In genomic region chr9:86639899-86640379, GRCh38 we compare ENCODE assay signal across 13 cellular contexts.
DNase-seq lines count a peak whose midpoint lies in the region; ATAC-seq and TF ChIP-seq lines count a peak whose summit lies in the region.
"Had no signal": no experiment of that assay in that cellular context is flagged by ENCODE, and none has a peak within 500 bp of the region (broad histone marks: within the 10 kb centered on the region; RNA-seq: fewer than 3 reads in every experiment).

No MANE protein-coding gene starts in this region.

- no peaks in the 10 kb centered on the region for H3K36me3 Mint-ChIP-seq in progenitor cell of endocrine pancreas (ENCODE audit: insufficient read depth)
- no peaks in the 10 kb centered on the region for H3K36me3 Mint-ChIP-seq in natural killer cell

- no peak overlapping the region for H3K27ac ChIP-seq in mesenchymal stem cell (ENCODE audit: low read length, poor library complexity, severe bottlenecking)
- H3K27ac ChIP-seq: adrenal gland, SJSA1 had no signal

- no peak overlapping the region for H2BK5ac ChIP-seq in mesenchymal stem cell (ENCODE audit: low read depth, low read length, poor library complexity, severe bottlenecking)

- no peak overlapping the region for H4K91ac ChIP-seq in mesenchymal stem cell (ENCODE audit: low read length)

- H3K9ac ChIP-seq in mesenchymal stem cell (ENCODE audit: low read length): no peak overlapping the region

- H3K4ac ChIP-seq in mesenchymal stem cell (ENCODE audit: low read depth in 1 of 2, low read length in 2 of 2): no peak overlapping the region

- no peak overlapping the region for H3K4me2 ChIP-seq in mesenchymal stem cell (ENCODE audit: low read length, poor library complexity, severe bottlenecking)

- H3K4me3 ChIP-seq in epithelial cell of proximal tubule (ENCODE audit: low read depth, low read length) (no peak overlapping the region), mesenchymal stem cell (ENCODE audit: insufficient read depth in 1 of 2, low read depth in 1 of 2, low read length in 2 of 2) (no peak overlapping the region)
- H3K4me3 ChIP-seq: adrenal gland, SJSA1 had no signal

- no peak overlapping the region for H2BK15ac ChIP-seq in mesenchymal stem cell (ENCODE audit: low read depth, poor library complexity, severe bottlenecking)

- peaks cover 2% of the 10 kb centered on the region for H3K9me3 ChIP-seq in mesenchymal stem cell (ENCODE audit: control insufficient read depth, low read length)
- H3K9me3 ChIP-seq: adrenal gland, SJSA1 had no signal

- ATAC-seq in natural killer cell: no peak

- no peaks in the 10 kb centered on the region for H3K36me3 ChIP-seq in mesenchymal stem cell (ENCODE audit: control insufficient read depth in 1 of 2, insufficient read depth in 2 of 2, low read depth in 1 of 2, low read length in 2 of 2)
- H3K36me3 ChIP-seq: adrenal gland, SJSA1 had no signal

- no peak overlapping the region for H3K14ac ChIP-seq in mesenchymal stem cell (ENCODE audit: low read length in 2 of 2)

- no peak overlapping the region for H2AFZ ChIP-seq in mesenchymal stem cell (ENCODE audit: low read depth, low read length)

- no peak overlapping the region for H2BK120ac ChIP-seq in mesenchymal stem cell (ENCODE audit: low read depth, low read length)

- H3K27me3 ChIP-seq in mesenchymal stem cell (ENCODE audit: control insufficient read depth in 1 of 2, insufficient read depth in 1 of 2, low read length in 2 of 2): no peaks in the 10 kb centered on the region
- H3K27me3 ChIP-seq: adrenal gland, SJSA1 had no signal

- H2BK12ac ChIP-seq in mesenchymal stem cell (ENCODE audit: low read length in 2 of 2): no peak overlapping the region

- no peak overlapping the region for H3K4me3 Mint-ChIP-seq in progenitor cell of endocrine pancreas (ENCODE audit: low read depth)
- H3K4me3 Mint-ChIP-seq in natural killer cell: no peak overlapping the region

- intact Hi-C loops in natural killer cell (cut with micrococcal nuclease): loop anchor here (5.0 kb wide), 1 partner anchor 687 kb away; no protein-coding TSS in a partner anchor

- 80% methylated on average over 4 of the region's 5 CpGs for WGBS in mesenchymal stem cell

- H4K8ac ChIP-seq in mesenchymal stem cell (ENCODE audit: low read length): no peak overlapping the region

- peaks cover 12% of the 10 kb centered on the region for H3K4me1 Mint-ChIP-seq in progenitor cell of endocrine pancreas (ENCODE audit: low read depth)
- H3K4me1 Mint-ChIP-seq in natural killer cell: no peaks in the 10 kb centered on the region

- peak overlapping the region; percentile 12 for H3K27ac Mint-ChIP-seq in progenitor cell of endocrine pancreas
- H3K27ac Mint-ChIP-seq in natural killer cell: no peak overlapping the region

- DNase-seq in Daoy (ENCODE audit: low read depth) (peak; percentile 30), NCI-H1092 treated with DMSO at 0.1 percent for 48 hours (lab: John Stamatoyannopoulos, UW) (peak; percentile 67), epithelial cell of proximal tubule (ENCODE audit: low read depth) (no peak), progenitor cell of endocrine pancreas (ENCODE audit: low spot score, unreplicated experiment) (peak; percentile 24), natural killer cell (no peak), mesenchymal stem cell (no peak), NCI-H1048 (lab: John Stamatoyannopoulos, UW) (no peak)
- DNase-seq: activated CD4-positive, CD25-positive, alpha-beta regulatory T cell; activated CD8-positive, alpha-beta memory T cell treated with anti-CD3 and anti-CD28 coated beads, Interleukin-2, amount 50 U/mL, for 48 hours; adrenal gland; NCI-H446 treated with DMSO at 0.1 percent for 48 hours; retina had no signal

- no peak overlapping the region for H3K23ac ChIP-seq in mesenchymal stem cell (ENCODE audit: low read length in 2 of 2)

- H3K27me3 Mint-ChIP-seq in progenitor cell of endocrine pancreas (peaks cover 86% of the 10 kb centered on the region), natural killer cell (ENCODE audit: low read depth in 2 of 2) (peaks cover 30 to 32% of the 10 kb centered on the region in 2 donors)

- H3K9me3 Mint-ChIP-seq in progenitor cell of endocrine pancreas (ENCODE audit: low read depth): no peaks in the 10 kb centered on the region
- H3K9me3 Mint-ChIP-seq in natural killer cell: no peaks in the 10 kb centered on the region

- TF ChIP-seq CTCF in epithelial cell of proximal tubule (conservative IDR thresholded peaks at IDR 0.05; ENCODE audit: low read depth, low read length) (peak; percentile 42), progenitor cell of endocrine pancreas (IDR thresholded peaks at IDR 0.05; ENCODE audit: unreplicated experiment) (peak; percentile 43), natural killer cell (IDR thresholded peaks at IDR 0.05) (no peak)

- H2AK5ac ChIP-seq in mesenchymal stem cell (ENCODE audit: low read length, severe bottlenecking): no peak overlapping the region

- H3K4me1 ChIP-seq in mesenchymal stem cell (ENCODE audit: control insufficient read depth, insufficient read depth, low read depth, low read length): peaks cover 3% of the 10 kb centered on the region
- H3K4me1 ChIP-seq: adrenal gland, SJSA1 had no signal

- H3K18ac ChIP-seq in mesenchymal stem cell (ENCODE audit: low read depth in 1 of 2, low read length in 2 of 2): no peak overlapping the region

- no peaks in the 10 kb centered on the region for H3K79me1 ChIP-seq in mesenchymal stem cell (replicated peaks; ENCODE audit: low read length, poor library complexity, severe bottlenecking)

Comparison
In these comparisons a context has a peak if more than half of its experiments do, and no peak if none do; other contexts are left out.
1. DNase-seq: peak in Daoy (single experiment), NCI-H1092 treated with DMSO at 0.1 percent for 48 hours (single experiment) and progenitor cell of endocrine pancreas (single experiment); none in epithelial cell of proximal tubule (single experiment), natural killer cell (single experiment), mesenchymal stem cell (single experiment) and NCI-H1048 (single experiment).